1 cellular context compared by ENCODE assay signal in the genomic region with DNA sequence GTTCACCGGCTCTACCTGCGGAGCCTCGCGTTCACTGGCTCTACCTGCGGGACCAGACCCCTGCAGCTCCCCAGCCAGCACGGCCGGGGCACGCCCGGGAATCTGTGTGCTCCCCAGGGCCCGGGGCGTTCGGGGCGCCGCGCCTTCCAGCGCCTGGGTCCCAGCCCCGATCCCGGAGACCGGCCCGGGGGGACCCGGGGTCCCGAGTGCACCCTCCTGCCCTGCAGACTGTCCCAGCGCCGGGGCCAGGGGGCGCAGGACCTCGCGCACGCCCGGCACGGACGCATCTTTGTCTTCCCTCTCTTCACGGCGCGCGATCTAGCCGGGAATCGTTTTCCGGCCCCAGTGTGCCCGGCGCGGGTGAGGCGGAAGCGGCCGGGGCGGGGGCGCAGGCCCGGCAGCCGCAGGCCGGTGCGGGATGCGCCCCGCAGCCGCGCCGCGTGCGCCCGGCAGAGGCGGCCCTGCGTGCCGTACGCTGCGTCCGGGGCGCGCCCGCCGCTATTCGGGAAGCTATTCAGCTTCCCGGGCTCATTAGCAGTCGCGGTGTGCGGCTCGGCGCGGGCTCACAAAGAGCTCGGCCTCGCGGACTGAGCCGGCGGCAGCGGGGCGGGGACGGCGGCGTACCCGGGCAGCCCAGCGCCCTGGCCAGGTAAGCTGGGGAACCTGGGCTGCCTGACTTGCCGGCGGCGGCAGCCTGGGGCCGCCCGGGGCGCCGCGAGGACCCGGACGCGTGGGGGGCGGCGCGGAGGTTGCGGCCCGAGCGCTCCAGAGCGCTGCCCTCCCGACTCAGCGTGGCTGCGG.
TF ChIP-seq lines count a peak whose summit lies in the region.

TSS of gene APBA2 (plus strand) at position 345 of the 801 bp plus-strand sequence. CDS start 167,911 bp downstream, outside the sequence.

TF ChIP-seq in K562, 482 proteins besides CTCF, POLR2A, EP300 and RAD21 (continued from another document):
- TF ChIP-seq, protein P1, sequence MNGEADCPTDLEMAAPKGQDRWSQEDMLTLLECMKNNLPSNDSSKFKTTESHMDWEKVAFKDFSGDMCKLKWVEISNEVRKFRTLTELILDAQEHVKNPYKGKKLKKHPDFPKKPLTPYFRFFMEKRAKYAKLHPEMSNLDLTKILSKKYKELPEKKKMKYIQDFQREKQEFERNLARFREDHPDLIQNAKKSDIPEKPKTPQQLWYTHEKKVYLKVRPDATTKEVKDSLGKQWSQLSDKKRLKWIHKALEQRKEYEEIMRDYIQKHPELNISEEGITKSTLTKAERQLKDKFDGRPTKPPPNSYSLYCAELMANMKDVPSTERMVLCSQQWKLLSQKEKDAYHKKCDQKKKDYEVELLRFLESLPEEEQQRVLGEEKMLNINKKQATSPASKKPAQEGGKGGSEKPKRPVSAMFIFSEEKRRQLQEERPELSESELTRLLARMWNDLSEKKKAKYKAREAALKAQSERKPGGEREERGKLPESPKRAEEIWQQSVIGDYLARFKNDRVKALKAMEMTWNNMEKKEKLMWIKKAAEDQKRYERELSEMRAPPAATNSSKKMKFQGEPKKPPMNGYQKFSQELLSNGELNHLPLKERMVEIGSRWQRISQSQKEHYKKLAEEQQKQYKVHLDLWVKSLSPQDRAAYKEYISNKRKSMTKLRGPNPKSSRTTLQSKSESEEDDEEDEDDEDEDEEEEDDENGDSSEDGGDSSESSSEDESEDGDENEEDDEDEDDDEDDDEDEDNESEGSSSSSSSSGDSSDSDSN (IDR thresholded peaks at IDR 0.05; ENCODE audit: borderline replicate concordance in 1 of 2, low read depth in 2 of 2, low read length in 2 of 2) = peak in 1 of 2 experiments; percentile 47; a peak in 1 of 4 replicates
- TF ChIP-seq, protein P2, sequence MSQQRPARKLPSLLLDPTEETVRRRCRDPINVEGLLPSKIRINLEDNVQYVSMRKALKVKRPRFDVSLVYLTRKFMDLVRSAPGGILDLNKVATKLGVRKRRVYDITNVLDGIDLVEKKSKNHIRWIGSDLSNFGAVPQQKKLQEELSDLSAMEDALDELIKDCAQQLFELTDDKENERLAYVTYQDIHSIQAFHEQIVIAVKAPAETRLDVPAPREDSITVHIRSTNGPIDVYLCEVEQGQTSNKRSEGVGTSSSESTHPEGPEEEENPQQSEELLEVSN (IDR thresholded peaks at IDR 0.05; ENCODE audit: borderline replicate concordance in 1 of 2, extremely low read depth in 1 of 2, insufficient read depth in 1 of 2, insufficient read length in 1 of 2, low read depth in 1 of 2, low read length in 1 of 2, poor library complexity in 1 of 2, severe bottlenecking in 1 of 2) = peak; percentile 28 to 33
- TF ChIP-seq THRA (IDR thresholded peaks at IDR 0.05) (no peak), CHD1 (IDR thresholded peaks at IDR 0.05; ENCODE audit: low read length) (peak; percentile 35), RBBP5 (IDR thresholded peaks at IDR 0.05; ENCODE audit: borderline replicate concordance, insufficient read depth, low read length, poor library complexity, severe bottlenecking) (peak; percentile 75), BRF2 (IDR thresholded peaks at IDR 0.05; ENCODE audit: borderline replicate concordance, insufficient read depth, insufficient read length) (no peak)
- TF ChIP-seq, protein P3, sequence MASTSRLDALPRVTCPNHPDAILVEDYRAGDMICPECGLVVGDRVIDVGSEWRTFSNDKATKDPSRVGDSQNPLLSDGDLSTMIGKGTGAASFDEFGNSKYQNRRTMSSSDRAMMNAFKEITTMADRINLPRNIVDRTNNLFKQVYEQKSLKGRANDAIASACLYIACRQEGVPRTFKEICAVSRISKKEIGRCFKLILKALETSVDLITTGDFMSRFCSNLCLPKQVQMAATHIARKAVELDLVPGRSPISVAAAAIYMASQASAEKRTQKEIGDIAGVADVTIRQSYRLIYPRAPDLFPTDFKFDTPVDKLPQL (IDR thresholded peaks at IDR 0.05; ENCODE audit: extremely low read depth, insufficient read length) = no peak
TF ChIP-seq in K562: peak in this region for 43.
